ENCODE assay signal across 1 cellular context in the genomic region with DNA sequence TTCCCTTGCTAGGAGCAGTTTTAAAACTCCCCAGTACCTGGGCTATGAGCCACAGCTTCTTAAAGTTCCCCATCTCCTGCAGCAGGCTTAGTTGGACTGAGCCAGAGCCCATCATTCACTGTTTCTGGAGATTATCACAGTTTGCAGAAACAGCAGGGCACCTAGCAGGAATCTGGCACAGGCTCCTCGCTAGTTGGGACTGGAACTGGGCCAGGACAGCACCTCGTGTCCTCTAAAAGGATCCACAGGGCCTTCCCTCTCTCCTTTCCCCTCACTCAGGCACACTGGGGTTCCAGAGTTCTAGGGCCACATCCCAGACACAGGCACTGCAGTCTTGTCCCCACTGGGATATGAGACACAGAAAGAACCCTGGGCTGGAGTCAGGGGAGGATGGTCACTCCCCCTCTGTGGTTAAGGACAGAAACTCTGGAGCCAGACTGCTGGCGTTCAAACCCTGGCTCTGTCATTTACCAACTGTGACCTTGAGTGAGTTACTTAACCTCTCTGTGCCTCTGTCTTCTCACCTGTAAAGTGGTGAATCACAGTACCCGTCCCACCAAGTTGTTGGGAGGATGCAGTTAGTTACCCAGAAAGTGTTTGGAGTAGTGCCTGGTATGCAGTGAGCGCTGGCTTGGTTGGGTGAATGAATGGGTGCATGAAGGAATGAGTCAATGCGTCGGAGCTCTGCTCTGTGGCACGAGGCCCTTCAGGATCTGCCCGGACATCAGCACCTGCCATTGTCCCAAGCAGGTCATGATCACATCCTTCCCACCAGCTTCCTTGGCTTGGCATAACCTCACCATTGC.
TF ChIP-seq lines count a peak whose summit lies in the region.

No MANE protein-coding gene starts in this region.

TF ChIP-seq in HCT116, 20 proteins besides CTCF, POLR2A, EP300 and RAD21 (continued from another document):
- TF ChIP-seq REST (IDR thresholded peaks at IDR 0.05; ENCODE audit: low read depth) (no peak), JUND (IDR thresholded peaks at IDR 0.05) (no peak), ATF3 (IDR thresholded peaks at IDR 0.05) (no peak), EZH2phosphoT487 (IDR thresholded peaks at IDR 0.05; ENCODE audit: borderline replicate concordance) (no peak), YY1 (IDR thresholded peaks at IDR 0.05; ENCODE audit: extremely low read depth, insufficient replicate concordance, low read depth, low read length) (no peak), CBX3 (IDR thresholded peaks at IDR 0.05; ENCODE audit: low read depth) (no peak), ELF1 (IDR thresholded peaks at IDR 0.05; ENCODE audit: borderline replicate concordance, low read depth) (no peak), EZH2 (IDR thresholded peaks at IDR 0.05) (no peak)
